25 cellular contexts compared by ENCODE assay signal in the genomic region with DNA sequence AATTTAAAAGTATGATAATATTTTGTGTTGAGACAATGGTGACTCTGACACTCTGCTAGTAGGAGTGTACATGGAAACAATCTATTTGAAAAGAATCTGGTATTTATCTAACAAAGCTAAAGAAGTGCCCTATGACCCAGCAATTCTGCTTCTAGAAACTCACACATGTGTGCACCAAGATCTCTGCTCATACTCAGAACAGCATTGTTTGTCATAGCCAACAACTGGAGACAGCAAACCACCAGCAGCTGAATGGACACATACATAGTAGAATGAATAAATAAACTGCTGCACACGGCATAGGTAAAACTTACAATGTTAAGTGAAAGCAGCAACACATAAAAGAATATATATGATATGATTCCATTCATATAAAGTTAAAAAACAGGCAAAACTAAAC.
DNase-seq lines count a peak whose midpoint lies in the region; ATAC-seq lines count a peak whose summit lies in the region.
"Had no signal": no experiment of that assay in that cellular context is flagged by ENCODE, and none has a peak within 500 bp of the region (broad histone marks: within the 10 kb centered on the region; RNA-seq: fewer than 3 reads in every experiment).

No MANE protein-coding gene starts in this region.

- DNase-seq in DMS53 treated with DMSO at 0.1 percent for 48 hours (lab: John Stamatoyannopoulos, UW; ENCODE audit: unreplicated experiment) (peak; percentile 7), caudate nucleus (lab: John Stamatoyannopoulos, UW) (no peak), NCI-H774 (lab: John Stamatoyannopoulos, UW) (no peak)
- DNase-seq in stimulated activated CD8-positive, alpha-beta memory T cell treated with anti-CD3 and anti-CD28 coated beads, Interleukin-4, amount 100 ng/mL, for 48 hours, result no peak
- DNase-seq: 8988T; activated CD8-positive, alpha-beta memory T cell treated with anti-CD3 and anti-CD28 coated beads, Interleukin-2, amount 10 ng/mL, durations not matched to agents 7 days and 5 days; activated naive CD8-positive, alpha-beta T cell treated with anti-CD3 and anti-CD28 coated beads, Interleukin-2, amount 50 U/mL, for 24 hours; activated T-cell treated with anti-CD3 and anti-CD28 coated beads, Interleukin-2, amount 50 U/mL, for 48 hours; EL; glutamatergic neuron; islet precursor cell; left ventricle myocardium superior; NCI-H1417 treated with DMSO at 0.1 percent for 48 hours; NCI-H2081; NCI-H345; NCI-H748 treated with DMSO at 0.1 percent for 48 hours; psoas muscle; transverse colon had no signal

- peak overlapping the region; percentile 6 for H3K27ac ChIP-seq in caudate nucleus (ENCODE audit: low read depth, low read length)
- H3K27ac ChIP-seq: neutrophil, psoas muscle, transverse colon had no signal

- peak; percentile 27 for ATAC-seq in GM19463 (IDR thresholded peaks at IDR 0.05; ENCODE audit: unreplicated experiment)
- ATAC-seq in HG02798 (IDR thresholded peaks at IDR 0.05; ENCODE audit: poor library complexity, unreplicated experiment), result peak; percentile 40
- no peak for ATAC-seq in GM21526 (IDR thresholded peaks at IDR 0.05; ENCODE audit: low FRiP score, unreplicated experiment)
- no peak for ATAC-seq in HG03442 (IDR thresholded peaks at IDR 0.05; ENCODE audit: unreplicated experiment)
- ATAC-seq: activated CD8-positive, alpha-beta memory T cell treated with anti-CD3 and anti-CD28 coated beads, Interleukin-2, amount 10 ng/mL, durations not matched to agents 7 days and 5 days; activated naive CD8-positive, alpha-beta T cell treated with anti-CD3 and anti-CD28 coated beads, Interleukin-2, amount 50 U/mL, for 24 hours; K562; left ventricle myocardium superior; psoas muscle; WTC11 had no signal

Comparison
In these comparisons a context has a peak if more than half of its experiments do, and no peak if none do; other contexts are left out.
1. ATAC-seq: peak in GM19463 (single experiment) and HG02798 (single experiment); none in GM21526 (single experiment) and HG03442 (single experiment).